ENCODE assay signal across 22 cellular contexts in the genomic region with DNA sequence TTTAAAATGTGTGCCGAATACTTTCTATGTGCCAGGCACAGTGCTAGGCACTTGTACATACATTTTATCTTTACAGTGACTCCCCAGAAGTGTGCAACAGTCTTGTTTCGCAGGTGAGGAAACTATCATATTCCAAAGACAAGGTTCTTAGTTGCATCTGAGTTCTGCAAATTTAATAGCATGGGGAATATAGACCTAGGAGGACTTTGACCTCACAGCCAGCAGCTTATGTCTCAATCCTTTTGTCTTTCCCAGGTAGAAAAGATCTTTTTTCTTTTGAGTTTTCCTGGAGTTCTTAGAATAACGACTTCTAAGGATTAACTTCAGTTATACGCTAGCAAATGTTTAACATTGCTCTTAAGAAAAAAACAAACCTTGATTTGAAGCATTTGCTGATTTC.
"Had no signal": no experiment of that assay in that cellular context is flagged by ENCODE, and none has a peak within 500 bp of the region (broad histone marks: within the 10 kb centered on the region; RNA-seq: fewer than 3 reads in every experiment).

No MANE protein-coding gene starts in this region.

- H3K36me3 ChIP-seq: ovary, suprapubic skin, transverse colon had no signal

- DNase-seq: cerebellar nuclear complex; cortex of kidney; effector CD4-positive, alpha-beta T cell; mesenchymal stem cell; naive thymus-derived CD8-positive, alpha-beta T cell; occipital lobe; ovary; posterior cingulate gyrus; psoas muscle; right cardiac atrium; stimulated activated CD4-positive, alpha-beta T cell treated with anti-CD3 and anti-CD28 coated beads, Interleukin-12 subunit alpha, Interleukin-12 subunit beta, amount 100 ng/mL, for 4 hours; stimulated activated CD4-positive, alpha-beta T cell treated with anti-CD3 and anti-CD28 coated beads, Interleukin-1b, Interleukin-23, amount 100 ng/mL, for 48 hours; stimulated activated CD4-positive, alpha-beta T cell treated with anti-CD3 and anti-CD28 coated beads, Interleukin-4, amount 100 ng/mL, for 1 hour; stimulated activated CD8-positive, alpha-beta memory T cell treated with anti-CD3 and anti-CD28 coated beads, Interleukin-4, amount 100 ng/mL, for 48 hours; stimulated activated naive CD4-positive, alpha-beta T cell; stimulated activated naive CD8-positive, alpha-beta T cell treated with anti-CD3 and anti-CD28 coated beads, Interleukin-15, amount 100 ng/mL, for 72 hours; transverse colon had no signal

- H3K9me3 ChIP-seq: ovary, psoas muscle, suprapubic skin, transverse colon had no signal

- H3K27me3 ChIP-seq: ovary, suprapubic skin, transverse colon had no signal

- H3K4me2 ChIP-seq: smooth muscle cell had no signal

- H3K4me1 ChIP-seq: psoas muscle, suprapubic skin had no signal

- H3K27ac ChIP-seq: ovary, psoas muscle, suprapubic skin had no signal

- ATAC-seq: left lobe of liver; naive thymus-derived CD8-positive, alpha-beta T cell; psoas muscle; right cardiac atrium; stimulated activated naive CD8-positive, alpha-beta T cell treated with anti-CD3 and anti-CD28 coated beads, Interleukin-15, amount 100 ng/mL, for 72 hours had no signal

- FAIRE-seq: frontal cortex, keratinocyte had no signal

- H3K4me3 ChIP-seq: ovary, psoas muscle, smooth muscle cell, suprapubic skin, transverse colon had no signal
